In genomic region chrX:49995021-49995731, GRCh38 we compare ENCODE assay signal across 13 cellular contexts.
DNase-seq lines count a peak whose midpoint lies in the region; ATAC-seq and TF ChIP-seq lines count a peak whose summit lies in the region.
"Had no signal": no experiment of that assay in that cellular context is flagged by ENCODE, and none has a peak within 500 bp of the region (broad histone marks: within the 10 kb centered on the region; RNA-seq: fewer than 3 reads in every experiment).

No MANE protein-coding gene starts in this region.

- H3K4me2 ChIP-seq in IMR-90 (ENCODE audit: low read depth, low read length) (peak overlapping the region; percentile 53; the same call in 1 of the 2 replicates), mammary epithelial cell (ENCODE audit: insufficient read depth, low read depth, low read length) (peak overlapping the region; percentile 45)

- no peak overlapping the region for H2AK5ac ChIP-seq in IMR-90 (ENCODE audit: low read depth, low read length)

- H3K4me3 ChIP-seq in IMR-90 (ENCODE audit: insufficient read depth, low read depth, low read length): no peak overlapping the region
- no peak overlapping the region for H3K4me3 ChIP-seq in mammary epithelial cell (replicated peaks in 1 of 3; ENCODE audit: insufficient read depth in 1 of 3, low read depth in 2 of 3, low read length in 3 of 3)
- no peak overlapping the region for H3K4me3 ChIP-seq in lower lobe of right lung
- no peak overlapping the region for H3K4me3 ChIP-seq in ascending aorta
- H3K4me3 ChIP-seq in endodermal cell (ENCODE audit: low read length): no peak overlapping the region

- no CpG with 5 or more reads among the region's 11 CpGs for WGBS in IMR-90 (ENCODE audit: extremely low coverage in 2 of 2, insufficient read length in 1 of 2), 2 experiments
- 54% methylated on average over 9 of the region's 11 CpGs for WGBS in mammary epithelial cell (ENCODE audit: low coverage, missing lambda C conversion rate)
- WGBS in endodermal cell (ENCODE audit: insufficient coverage in 1 of 2, insufficient read length in 1 of 2), 2 experiments: 80 to 91% methylated on average over 1 to 10 of the region's 11 CpGs

- peaks cover 66% of the 10 kb centered on the region for H3K9me3 Mint-ChIP-seq in endodermal cell
- H3K9me3 Mint-ChIP-seq: CD8-positive, alpha-beta T cell had no signal

- in situ Hi-C loops in IMR-90 (cut with MboI; ENCODE audit: low sequenced_read_pairs): no loop called here
- in situ Hi-C loops in mammary epithelial cell (cut with MboI; ENCODE audit: low sequenced_read_pairs in 2 of 2): no loop called here

- H3K79me2 ChIP-seq in mammary epithelial cell (ENCODE audit: insufficient read depth, low read length): no peaks in the 10 kb centered on the region

- H2AFZ ChIP-seq in IMR-90 (replicated peaks; ENCODE audit: low read length, poor library complexity): no peak overlapping the region
- no peak overlapping the region for H2AFZ ChIP-seq in mammary epithelial cell (ENCODE audit: low read depth, low read length)

- H4K20me1 ChIP-seq in IMR-90 (ENCODE audit: insufficient read depth, low read length) (no peaks in the 10 kb centered on the region), mammary epithelial cell (ENCODE audit: insufficient read depth, low read length) (no peaks in the 10 kb centered on the region)

- TF ChIP-seq CTCF in IMR-90 (conservative IDR thresholded peaks at IDR 0.05; ENCODE audit: low read depth, low read length) (no peak), mammary epithelial cell (conservative IDR thresholded peaks at IDR 0.05 in 1 of 2, IDR thresholded peaks at IDR 0.05 in 1 of 2; ENCODE audit: extremely low read depth in 1 of 2, insufficient read depth in 1 of 2, low read depth in 1 of 2, low read length in 2 of 2) (no peak), lower lobe of right lung (IDR thresholded peaks at IDR 0.05) (no peak), ascending aorta (IDR thresholded peaks at IDR 0.05) (no peak), endodermal cell (conservative IDR thresholded peaks at IDR 0.05) (no peak)

- H4K91ac ChIP-seq in IMR-90 (ENCODE audit: insufficient read depth, low read depth, low read length): no peak overlapping the region

- H3K4me3 Mint-ChIP-seq in endodermal cell: no peak overlapping the region
- H3K4me3 Mint-ChIP-seq: CD8-positive, alpha-beta T cell had no signal

- H2BK15ac ChIP-seq in IMR-90 (ENCODE audit: low read depth, low read length): no peak overlapping the region; the same call in 2 of the 3 replicates

- intact Hi-C loops in IMR-90 (cut with micrococcal nuclease): no loop called here
- intact Hi-C loops in mammary epithelial cell (cut with micrococcal nuclease): loop anchor here (5.0 kb wide), 1 partner anchor 73 kb away; the partner anchor contains the start of gene CLCN5
- intact Hi-C loops in lower lobe of right lung (cut with DNase I): no loop called here
- intact Hi-C loops in ascending aorta (cut with DNase I): no loop called here

- no peaks in the 10 kb centered on the region for H3K79me1 ChIP-seq in IMR-90 (ENCODE audit: low read depth in 1 of 2, low read length in 2 of 2)

- no peaks in the 10 kb centered on the region for H3K36me3 ChIP-seq in IMR-90 (ENCODE audit: control insufficient read depth, insufficient read depth, low read length)
- no peaks in the 10 kb centered on the region for H3K36me3 ChIP-seq in mammary epithelial cell (ENCODE audit: insufficient read depth, low read length)
- H3K36me3 ChIP-seq in lower lobe of right lung: no peaks in the 10 kb centered on the region
- H3K36me3 ChIP-seq in ascending aorta: no peaks in the 10 kb centered on the region
- H3K36me3 ChIP-seq in endodermal cell (ENCODE audit: control insufficient read depth, insufficient read depth, low read length): no peaks in the 10 kb centered on the region

- H4K5ac ChIP-seq in IMR-90 (ENCODE audit: low read depth, low read length): no peak overlapping the region

- no peak overlapping the region for H2BK120ac ChIP-seq in IMR-90 (ENCODE audit: low read depth, low read length)

- H3K27ac Mint-ChIP-seq in endodermal cell: no peak overlapping the region
- H3K27ac Mint-ChIP-seq: CD8-positive, alpha-beta T cell had no signal

- no peak overlapping the region; the same call in 1 of the 2 replicates for H3K18ac ChIP-seq in IMR-90 (ENCODE audit: low read depth, low read length)

- peak overlapping the region in 1 of 2 experiments; percentile 11; a peak in 1 of 4 replicates for H4K8ac ChIP-seq in IMR-90 (ENCODE audit: low read depth in 2 of 2, low read length in 2 of 2)

- dilution Hi-C loops in IMR-90 (cut with HindIII; ENCODE audit: low sequenced_read_pairs, unreplicated experiment) (no loop called here), mammary epithelial cell (cut with HindIII; ENCODE audit: low sequenced_read_pairs) (no loop called here)

- no peaks in the 10 kb centered on the region for H3K9me3 ChIP-seq in IMR-90 (ENCODE audit: control insufficient read depth, insufficient read depth, low read length)
- H3K9me3 ChIP-seq in mammary epithelial cell (replicated peaks; ENCODE audit: insufficient read depth, low read length): no peaks in the 10 kb centered on the region
- no peaks in the 10 kb centered on the region for H3K9me3 ChIP-seq in lower lobe of right lung
- no peaks in the 10 kb centered on the region for H3K9me3 ChIP-seq in ascending aorta
- H3K9me3 ChIP-seq in endodermal cell (ENCODE audit: control insufficient read depth, low read length): no peaks in the 10 kb centered on the region

- no peak for TF ChIP-seq RAD21 in IMR-90 (IDR thresholded peaks at IDR 0.05; ENCODE audit: low read length)

- H3K9me1 ChIP-seq in IMR-90 (ENCODE audit: insufficient read depth, low read length): no peaks in the 10 kb centered on the region

- H3K4me1 Mint-ChIP-seq in endodermal cell: no peaks in the 10 kb centered on the region

- H2BK5ac ChIP-seq in IMR-90 (ENCODE audit: low read depth, low read length, poor library complexity, severe bottlenecking): peak overlapping the region; percentile 18

- H3K27me3 Mint-ChIP-seq in endodermal cell (ENCODE audit: insufficient read depth): no peaks in the 10 kb centered on the region

- ATAC-seq in IMR-90 (ENCODE audit: low read depth): peak; percentile 87
- ATAC-seq in lower lobe of right lung: peak; percentile 41 to 58
- ATAC-seq: CD8-positive, alpha-beta T cell had no signal

- no peak for TF ChIP-seq POLR2A in IMR-90 (IDR thresholded peaks at IDR 0.05; ENCODE audit: low read depth, low read length)

- H3K56ac ChIP-seq in IMR-90 (ENCODE audit: extremely low read depth, insufficient read depth, low read length): no peak overlapping the region

- BruUV-seq in IMR-90 (replicated peaks; lab: Mats Ljungman, UMichigan) (no TSS peak), mammary epithelial cell (replicated peaks; lab: Mats Ljungman, UMichigan) (no TSS peak)

- H3K27ac ChIP-seq in IMR-90 (ENCODE audit: insufficient read depth, low read length) (peak overlapping the region; percentile 42; the same call in 1 of the 2 replicates), mammary epithelial cell (ENCODE audit: insufficient read depth, low read depth, low read length) (peak overlapping the region; percentile 58), lower lobe of right lung (no peak overlapping the region), ascending aorta (no peak overlapping the region), endodermal cell (ENCODE audit: low read depth, low read length) (no peak overlapping the region)

- DNase-seq in AG08396 (ENCODE audit: low spot score): peak; percentile 27
- peak; percentile 77 for DNase-seq in IMR-90
- peak; percentile 16 for DNase-seq in mammary epithelial cell
- DNase-seq in lower lobe of right lung: no peak
- DNase-seq in NK-92 (lab: John Stamatoyannopoulos, UW; ENCODE audit: unreplicated experiment): no peak
- no peak for DNase-seq in ascending aorta (ENCODE audit: low spot score in 2 of 2)
- no peak for DNase-seq in endodermal cell
- no peak for DNase-seq in NCI-H146 (lab: John Stamatoyannopoulos, UW)
- DNase-seq: activated CD4-positive, CD25-positive, alpha-beta regulatory T cell; CD8-positive, alpha-beta T cell; effector memory CD4-positive, alpha-beta T cell; left cardiac atrium; NCI-H1092 treated with DMSO at 0.1 percent for 48 hours had no signal

- H3K4me1 ChIP-seq in IMR-90 (ENCODE audit: control insufficient read depth, insufficient read depth, low read length): no peaks in the 10 kb centered on the region
- H3K4me1 ChIP-seq in mammary epithelial cell (ENCODE audit: insufficient read depth, low read length): peaks cover 32% of the 10 kb centered on the region
- no peaks in the 10 kb centered on the region for H3K4me1 ChIP-seq in lower lobe of right lung
- H3K4me1 ChIP-seq in ascending aorta: no peaks in the 10 kb centered on the region
- H3K4me1 ChIP-seq in endodermal cell (ENCODE audit: control insufficient read depth, insufficient read depth, low read length): no peaks in the 10 kb centered on the region

- H3K9ac ChIP-seq in IMR-90 (ENCODE audit: low read depth, low read length): no peak overlapping the region
- no peak overlapping the region for H3K9ac ChIP-seq in mammary epithelial cell (ENCODE audit: insufficient read depth, low read length)
- no peak overlapping the region for H3K9ac ChIP-seq in endodermal cell (ENCODE audit: extremely low read depth, low read length, poor library complexity, severe bottlenecking)

- H3K36me3 Mint-ChIP-seq in endodermal cell (ENCODE audit: low read depth): peaks cover 2% of the 10 kb centered on the region
- H3K36me3 Mint-ChIP-seq: CD8-positive, alpha-beta T cell had no signal

- H2BK20ac ChIP-seq in IMR-90 (ENCODE audit: low read depth, low read length): no peak overlapping the region

- H3K14ac ChIP-seq in IMR-90 (replicated peaks; ENCODE audit: low read depth, low read length): no peak overlapping the region

- H3K27me3 ChIP-seq in IMR-90 (ENCODE audit: control insufficient read depth, insufficient read depth, low read length): peaks cover 2% of the 10 kb centered on the region
- H3K27me3 ChIP-seq in mammary epithelial cell (ENCODE audit: insufficient read depth, low read length): no peaks in the 10 kb centered on the region
- no peaks in the 10 kb centered on the region for H3K27me3 ChIP-seq in lower lobe of right lung (ENCODE audit: low read depth)
- no peaks in the 10 kb centered on the region for H3K27me3 ChIP-seq in ascending aorta
- no peaks in the 10 kb centered on the region for H3K27me3 ChIP-seq in endodermal cell (ENCODE audit: control insufficient read depth, insufficient read depth, low read length, poor library complexity, severe bottlenecking)

- CTCF ChIA-PET in IMR-90 (lab: Yijun Ruan, JAX): interaction anchor here (0.5 to 0.7 kb wide), 2 partner anchors 19 to 143 kb away, joined by 3 read pairs; no protein-coding TSS in a partner anchor
- CTCF ChIA-PET in mammary epithelial cell (lab: Charles Lee; ENCODE audit: low non-redundant PET): no interaction called here

- no peak overlapping the region for H3K23ac ChIP-seq in IMR-90 (ENCODE audit: low read depth, low read length)

- H2AK9ac ChIP-seq in IMR-90 (replicated peaks; ENCODE audit: low read depth, low read length, poor library complexity): no peak overlapping the region

- H3K4ac ChIP-seq in IMR-90 (ENCODE audit: low read depth, low read length): no peak overlapping the region

- POLR2A ChIA-PET in IMR-90 (lab: Charles Lee; ENCODE audit: unreplicated experiment): no interaction called here

TF ChIP-seq in IMR-90, 13 proteins besides CTCF, POLR2A, EP300 and RAD21:
- TF ChIP-seq CEBPB (IDR thresholded peaks at IDR 0.05; ENCODE audit: low read depth, low read length): peak; percentile 74
- no peak for TF ChIP-seq CHD1 (IDR thresholded peaks at IDR 0.05; ENCODE audit: low read depth, low read length)

Comparison
In these comparisons a context has a peak if more than half of its experiments do, and no peak if none do; other contexts are left out.
1. DNase-seq: peak in AG08396 (single experiment), IMR-90 (single experiment) and mammary epithelial cell (single experiment); none in lower lobe of right lung (single experiment), NK-92 (single experiment), ascending aorta (0 of 2), endodermal cell (single experiment) and NCI-H146 (single experiment).
2. H3K27ac ChIP-seq: peak in IMR-90 (single experiment) and mammary epithelial cell (single experiment); none in lower lobe of right lung (single experiment), ascending aorta (0 of 2) and endodermal cell (single experiment).